34 cellular contexts compared by ENCODE assay signal in the genomic region with DNA sequence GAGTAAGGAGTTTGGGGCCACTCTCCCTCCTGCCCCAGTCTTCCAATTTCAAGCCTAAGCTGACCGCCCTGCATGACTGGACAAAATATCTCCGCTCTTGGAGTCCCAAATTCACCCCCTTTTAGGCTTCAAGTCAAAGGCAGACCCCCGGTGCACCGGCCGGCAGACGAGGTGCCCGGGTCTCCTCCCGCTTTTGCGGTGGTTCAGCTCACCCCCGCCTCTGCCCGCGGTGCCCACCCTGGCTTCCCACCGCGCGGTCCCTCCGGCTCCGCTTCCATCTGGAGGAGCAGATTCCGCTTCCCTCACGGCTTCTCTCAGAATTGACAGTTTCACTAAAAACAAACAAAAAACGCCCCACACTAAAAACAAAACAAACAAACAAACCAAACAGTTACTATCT.
"Had no signal": no experiment of that assay in that cellular context is flagged by ENCODE, and none has a peak within 500 bp of the region (broad histone marks: within the 10 kb centered on the region; RNA-seq: fewer than 3 reads in every experiment).

No MANE protein-coding gene starts in this region.

- H3K36me3 Mint-ChIP-seq: activated CD4-positive, alpha-beta memory T cell treated with anti-CD3 and anti-CD28 coated beads for 36 hours; activated naive CD4-positive, alpha-beta T cell treated with anti-CD3 and anti-CD28 coated beads, Interleukin-2, amount 50 U/mL, for 72 hours; activated naive CD8-positive, alpha-beta T cell treated with anti-CD3 and anti-CD28 coated beads for 36 hours had no signal

- H3K4me3 ChIP-seq: adrenal gland, body of pancreas, breast epithelium had no signal

- H3K9me3 Mint-ChIP-seq: activated B cell treated with CpG ODN at 0.5 μM for 24 hours; activated CD4-positive, alpha-beta memory T cell treated with anti-CD3 and anti-CD28 coated beads for 36 hours; activated CD4-positive, alpha-beta T cell treated with anti-CD3 and anti-CD28 coated beads, Interleukin-2, amount 10 ng/mL, durations not matched to agents 24 days and 14 days; activated CD8-positive, alpha-beta T cell treated with anti-CD3 and anti-CD28 coated beads for 36 hours; activated naive CD4-positive, alpha-beta T cell treated with anti-CD3 and anti-CD28 coated beads for 36 hours; activated naive CD4-positive, alpha-beta T cell treated with anti-CD3 and anti-CD28 coated beads, Interleukin-2, amount 50 U/mL, for 72 hours; activated naive CD8-positive, alpha-beta T cell treated with anti-CD3 and anti-CD28 coated beads for 36 hours; activated T-cell treated with anti-CD3 and anti-CD28 coated beads, Interleukin-2, amount 50 U/mL, for 4 hours; activated T-cell treated with anti-CD3 and anti-CD28 coated beads, Interleukin-2, amount 50 U/mL, for 72 hours; activated T-helper 1 cell treated with anti-CD3 and anti-CD28 coated beads, Interleukin-12 subunit alpha, Interleukin-12 subunit beta, Interleukin-2, Interleukin-4 antibody, amounts not matched to agents 30 ng/mL and 10 ng/mL and 1 ng/mL, durations not matched to agents 14 hours and 24 hours and 36 hours; activated T-helper 17 cell treated with anti-CD3 and anti-CD28 coated beads, Interleukin-2, amount 50 U/mL, for 72 hours; T-helper 1 cell treated with Interleukin-12 subunit alpha and Interleukin-12 subunit beta and Interleukin-4 antibody, amounts not matched to agents 30 μg/mL and 1 μg/mL, for 36 hours; T-helper 2 cell treated with Interferon-gamma antibody and Interleukin-4, amounts not matched to agents 5 μg/mL and 100 μg/mL, for 36 hours had no signal

- H3K27ac ChIP-seq: adrenal gland, body of pancreas, brain microvascular endothelial cell, breast epithelium, VCaP had no signal

- H3K4me3 Mint-ChIP-seq: activated B cell treated with CpG ODN at 0.5 μM for 24 hours; activated CD4-positive, alpha-beta memory T cell treated with anti-CD3 and anti-CD28 coated beads for 36 hours; activated CD4-positive, alpha-beta T cell treated with anti-CD3 and anti-CD28 coated beads, Interleukin-2, amount 10 ng/mL, durations not matched to agents 24 days and 14 days; activated CD8-positive, alpha-beta T cell treated with anti-CD3 and anti-CD28 coated beads for 36 hours; activated naive CD4-positive, alpha-beta T cell treated with anti-CD3 and anti-CD28 coated beads for 36 hours; activated naive CD8-positive, alpha-beta T cell treated with anti-CD3 and anti-CD28 coated beads for 36 hours; activated T-cell treated with anti-CD3 and anti-CD28 coated beads, Interleukin-2, amount 50 U/mL, for 4 hours; activated T-cell treated with anti-CD3 and anti-CD28 coated beads, Interleukin-2, amount 50 U/mL, for 72 hours; activated T-helper 1 cell treated with anti-CD3 and anti-CD28 coated beads, Interleukin-12 subunit alpha, Interleukin-12 subunit beta, Interleukin-2, Interleukin-4 antibody, amounts not matched to agents 30 ng/mL and 10 ng/mL and 1 ng/mL, durations not matched to agents 14 hours and 24 hours and 36 hours; activated T-helper 17 cell treated with anti-CD3 and anti-CD28 coated beads, Interleukin-2, amount 50 U/mL, for 72 hours; T-helper 1 cell treated with Interleukin-12 subunit alpha and Interleukin-12 subunit beta and Interleukin-4 antibody, amounts not matched to agents 30 μg/mL and 1 μg/mL, for 36 hours; T-helper 2 cell treated with Interferon-gamma antibody and Interleukin-4, amounts not matched to agents 5 μg/mL and 100 μg/mL, for 36 hours had no signal

- H3K9me3 ChIP-seq: adrenal gland, body of pancreas, breast epithelium had no signal

- H3K36me3 ChIP-seq: adrenal gland, brain microvascular endothelial cell, breast epithelium had no signal

- H3K4me1 Mint-ChIP-seq: activated naive CD8-positive, alpha-beta T cell treated with anti-CD3 and anti-CD28 coated beads for 36 hours had no signal

- ATAC-seq: activated CD8-positive, alpha-beta T cell treated with anti-CD3 and anti-CD28 coated beads for 36 hours; activated naive CD4-positive, alpha-beta T cell treated with anti-CD3 and anti-CD28 coated beads, Interleukin-2, amount 50 U/mL, for 72 hours; activated T-cell treated with anti-CD3 and anti-CD28 coated beads, Interleukin-2, amount 50 U/mL, for 4 hours; activated T-cell treated with anti-CD3 and anti-CD28 coated beads, Interleukin-2, amount 50 U/mL, for 72 hours; activated T-helper 17 cell treated with anti-CD3 and anti-CD28 coated beads, Interleukin-2, amount 50 U/mL, for 72 hours; body of pancreas had no signal

- H3K27ac Mint-ChIP-seq: activated B cell treated with CpG ODN at 0.5 μM for 24 hours; activated CD4-positive, alpha-beta memory T cell treated with anti-CD3 and anti-CD28 coated beads for 36 hours; activated CD4-positive, alpha-beta T cell treated with anti-CD3 and anti-CD28 coated beads, Interleukin-2, amount 10 ng/mL, durations not matched to agents 24 days and 14 days; activated CD8-positive, alpha-beta T cell treated with anti-CD3 and anti-CD28 coated beads for 36 hours; activated naive CD4-positive, alpha-beta T cell treated with anti-CD3 and anti-CD28 coated beads for 36 hours; activated naive CD4-positive, alpha-beta T cell treated with anti-CD3 and anti-CD28 coated beads, Interleukin-2, amount 50 U/mL, for 72 hours; activated naive CD8-positive, alpha-beta T cell treated with anti-CD3 and anti-CD28 coated beads for 36 hours; activated T-cell treated with anti-CD3 and anti-CD28 coated beads, Interleukin-2, amount 50 U/mL, for 72 hours; activated T-helper 1 cell treated with anti-CD3 and anti-CD28 coated beads, Interleukin-12 subunit alpha, Interleukin-12 subunit beta, Interleukin-2, Interleukin-4 antibody, amounts not matched to agents 30 ng/mL and 10 ng/mL and 1 ng/mL, durations not matched to agents 14 hours and 24 hours and 36 hours; activated T-helper 17 cell treated with anti-CD3 and anti-CD28 coated beads, Interleukin-2, amount 50 U/mL, for 72 hours; T-helper 1 cell treated with Interleukin-12 subunit alpha and Interleukin-12 subunit beta and Interleukin-4 antibody, amounts not matched to agents 30 μg/mL and 1 μg/mL, for 36 hours; T-helper 2 cell treated with Interferon-gamma antibody and Interleukin-4, amounts not matched to agents 5 μg/mL and 100 μg/mL, for 36 hours had no signal

- H3K27me3 ChIP-seq: adrenal gland, body of pancreas, brain microvascular endothelial cell, breast epithelium had no signal

- DNase-seq: activated B cell treated with CpG ODN at 0.5 μM for 24 hours; activated CD4-positive, alpha-beta memory T cell treated with anti-CD3 and anti-CD28 coated beads for 36 hours; activated CD4-positive, alpha-beta T cell treated with anti-CD3 and anti-CD28 coated beads for 4 hours; activated CD4-positive, alpha-beta T cell treated with anti-CD3 and anti-CD28 coated beads, Interleukin-2, amount 10 ng/mL, durations not matched to agents 24 days and 14 days; activated CD4-positive, alpha-beta T cell treated with anti-CD3 and anti-CD28 coated beads, Interleukin-2, amount 50 U/mL, for 1 hour; activated CD4-positive, alpha-beta T cell treated with anti-CD3 and anti-CD28 coated beads, Interleukin-2, amount 50 U/mL, for 4 hours; activated CD4-positive, CD25-positive, alpha-beta regulatory T cell treated with anti-CD3 and anti-CD28 coated beads, Interleukin-2, amount 50 U/mL, for 72 hours; activated CD8-positive, alpha-beta memory T cell treated with anti-CD3 and anti-CD28 coated beads, Interleukin-2, amount 50 U/mL, for 4 hours; activated CD8-positive, alpha-beta T cell treated with anti-CD3 and anti-CD28 coated beads for 36 hours; activated effector memory CD4-positive, alpha-beta T cell treated with anti-CD3 and anti-CD28 coated beads, Interleukin-2, amount 50 U/mL, for 16 hours; activated naive CD4-positive, alpha-beta T cell; activated naive CD4-positive, alpha-beta T cell treated with anti-CD3 and anti-CD28 coated beads for 36 hours; activated naive CD4-positive, alpha-beta T cell treated with anti-CD3 and anti-CD28 coated beads, Interleukin-2, amount 50 U/mL, for 16 hours; activated naive CD8-positive, alpha-beta T cell treated with anti-CD3 and anti-CD28 coated beads for 36 hours; activated T-cell treated with anti-CD3 and anti-CD28 coated beads for 4 hours; activated T-cell treated with anti-CD3 and anti-CD28 coated beads, Interleukin-2, amount 50 U/mL, for 1 hour; activated T-cell treated with anti-CD3 and anti-CD28 coated beads, Interleukin-2, amount 50 U/mL, for 4 hours; activated T-cell treated with anti-CD3 and anti-CD28 coated beads, Interleukin-2, amount 50 U/mL, for 72 hours; adrenal gland; amniotic stem cell; body of pancreas; brain microvascular endothelial cell; central memory CD4-positive, alpha-beta T cell; SW 1271; T-helper 1 cell; T-helper 2 cell; T-helper 9 cell had no signal

- H3K4me1 ChIP-seq: adrenal gland, body of pancreas, breast epithelium had no signal

- H3K27me3 Mint-ChIP-seq: activated B cell treated with CpG ODN at 0.5 μM for 24 hours had no signal
